ENCODE assay signal across 8 cellular contexts in the genomic region with DNA sequence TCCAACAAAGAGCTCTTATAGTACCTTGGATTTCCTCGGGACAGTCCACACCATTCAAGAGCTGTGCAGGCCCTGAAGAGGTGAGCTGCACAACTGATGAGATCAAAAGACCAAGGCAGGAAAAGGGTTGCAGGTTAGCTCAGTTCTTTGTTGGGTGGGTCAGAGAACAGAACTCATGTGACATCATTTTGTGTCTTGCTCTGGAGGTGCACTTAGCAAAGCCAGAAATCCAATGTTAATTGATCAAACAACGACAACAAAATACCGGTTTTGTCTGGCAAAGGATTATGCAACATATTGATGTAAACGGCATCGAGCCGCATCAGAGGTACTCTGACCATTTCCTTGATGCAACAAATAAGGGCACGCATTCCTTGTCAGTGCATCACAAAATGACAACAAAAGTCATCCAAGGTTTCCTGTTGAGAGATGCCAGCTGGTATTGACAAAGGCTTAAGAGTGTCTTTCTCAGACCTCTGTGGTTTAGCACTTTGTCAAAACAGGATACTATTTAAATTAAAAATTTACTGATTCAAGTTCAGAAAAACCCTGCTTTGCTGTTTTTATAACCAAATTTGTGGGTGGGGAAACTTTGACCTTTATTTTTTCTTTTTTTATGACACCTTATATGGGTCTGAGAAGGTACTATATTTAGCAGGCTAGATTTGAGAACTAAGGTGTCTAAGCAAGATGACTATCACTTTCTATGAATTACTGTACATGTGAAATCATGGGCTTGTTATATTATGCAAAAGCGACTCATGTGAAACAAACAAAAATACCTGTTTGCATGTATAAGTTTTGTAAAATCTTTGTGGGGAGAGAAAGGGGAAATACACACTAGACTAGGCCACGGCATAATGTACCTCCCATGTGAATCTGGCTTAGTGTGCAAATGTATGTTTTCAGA.
DNase-seq lines count a peak whose midpoint lies in the region; ATAC-seq and TF ChIP-seq lines count a peak whose summit lies in the region.

No MANE protein-coding gene starts in this region.

- intact Hi-C loops in activated T-helper 2 cell treated with anti-CD3 and anti-CD28 coated beads, Interferon-gamma antibody, Interleukin-2, Interleukin-4, amounts not matched to agents 10 μg/mL and 5 μg/mL and 100 μg/mL, durations not matched to agents 14 hours and 24 hours and 36 hours (cut with micrococcal nuclease) = loop anchor here (1.0 to 5.0 kb wide), 14 partner anchors 9 to 355 kb away; no protein-coding TSS in a partner anchor
- intact Hi-C loops in natural killer cell (cut with micrococcal nuclease) = loop anchor here (2.0 to 5.0 kb wide), 2 partner anchors 23 to 40 kb away; no protein-coding TSS in a partner anchor
- intact Hi-C loops in Right ventricle myocardium superior (cut with DNase I) = no loop called here

- H3K4me3 Mint-ChIP-seq in activated T-helper 2 cell treated with anti-CD3 and anti-CD28 coated beads, Interferon-gamma antibody, Interleukin-2, Interleukin-4, amounts not matched to agents 10 μg/mL and 5 μg/mL and 100 μg/mL, durations not matched to agents 14 hours and 24 hours and 36 hours (ENCODE audit: low read depth) = peak overlapping the region; percentile 4
- H3K4me3 Mint-ChIP-seq in natural killer cell = peak overlapping the region; percentile 52

- no peaks in the 10 kb centered on the region for H3K27me3 Mint-ChIP-seq in activated T-helper 2 cell treated with anti-CD3 and anti-CD28 coated beads, Interferon-gamma antibody, Interleukin-2, Interleukin-4, amounts not matched to agents 10 μg/mL and 5 μg/mL and 100 μg/mL, durations not matched to agents 14 hours and 24 hours and 36 hours (ENCODE audit: low read depth)
- no peaks in the 10 kb centered on the region for H3K27me3 Mint-ChIP-seq in natural killer cell (ENCODE audit: low read depth in 2 of 2)

- H3K4me1 Mint-ChIP-seq in activated T-helper 2 cell treated with anti-CD3 and anti-CD28 coated beads, Interferon-gamma antibody, Interleukin-2, Interleukin-4, amounts not matched to agents 10 μg/mL and 5 μg/mL and 100 μg/mL, durations not matched to agents 14 hours and 24 hours and 36 hours (ENCODE audit: low read depth) = peaks cover 74% of the 10 kb centered on the region
- H3K4me1 Mint-ChIP-seq in natural killer cell = peaks cover 63 to 68% of the 10 kb centered on the region in 2 donors

- ATAC-seq in HG03108 (IDR thresholded peaks at IDR 0.05; ENCODE audit: unreplicated experiment) (peak; percentile 88), natural killer cell (peak; percentile 79 to 82 (median 81)), Right ventricle myocardium superior (ENCODE audit: poor library complexity) (no peak)

- H3K9me3 Mint-ChIP-seq in activated T-helper 2 cell treated with anti-CD3 and anti-CD28 coated beads, Interferon-gamma antibody, Interleukin-2, Interleukin-4, amounts not matched to agents 10 μg/mL and 5 μg/mL and 100 μg/mL, durations not matched to agents 14 hours and 24 hours and 36 hours = no peaks in the 10 kb centered on the region
- no peaks in the 10 kb centered on the region for H3K9me3 Mint-ChIP-seq in natural killer cell

- no peak for TF ChIP-seq CTCF in natural killer cell (IDR thresholded peaks at IDR 0.05)

- peaks cover 62% of the 10 kb centered on the region for H3K36me3 Mint-ChIP-seq in activated T-helper 2 cell treated with anti-CD3 and anti-CD28 coated beads, Interferon-gamma antibody, Interleukin-2, Interleukin-4, amounts not matched to agents 10 μg/mL and 5 μg/mL and 100 μg/mL, durations not matched to agents 14 hours and 24 hours and 36 hours (ENCODE audit: low read depth)
- H3K36me3 Mint-ChIP-seq in natural killer cell = no peaks in the 10 kb centered on the region

- DNase-seq in activated gamma-delta T cell treated with Interleukin-2 at 50 U/mL for 16 hours = peak; percentile 16
- no peak for DNase-seq in activated gamma-delta T cell (lab: John Stamatoyannopoulos, UW)
- peak; percentile 31 for DNase-seq in activated T-helper 2 cell treated with anti-CD3 and anti-CD28 coated beads, Interferon-gamma antibody, Interleukin-2, Interleukin-4, amounts not matched to agents 10 μg/mL and 5 μg/mL and 100 μg/mL, durations not matched to agents 14 hours and 24 hours and 36 hours (ENCODE audit: low spot score)
- DNase-seq in natural killer cell = no peak
- DNase-seq in T1000 (lab: John Stamatoyannopoulos, UW) = no peak
- DNase-seq in Right ventricle myocardium superior = no peak
- no peak for DNase-seq in inferior parietal cortex (ENCODE audit: extremely low spot score)

- H3K27ac Mint-ChIP-seq in activated T-helper 2 cell treated with anti-CD3 and anti-CD28 coated beads, Interferon-gamma antibody, Interleukin-2, Interleukin-4, amounts not matched to agents 10 μg/mL and 5 μg/mL and 100 μg/mL, durations not matched to agents 14 hours and 24 hours and 36 hours = peak overlapping the region; percentile 80
- H3K27ac Mint-ChIP-seq in natural killer cell = peak overlapping the region; percentile 69 to 75

Comparison
In these comparisons a context has a peak if more than half of its experiments do, and no peak if none do; other contexts are left out.
1. DNase-seq: peak in activated gamma-delta T cell treated with Interleukin-2 at 50 U/mL for 16 hours (single experiment) and activated T-helper 2 cell treated with anti-CD3 and anti-CD28 coated beads, Interferon-gamma antibody, Interleukin-2, Interleukin-4, amounts not matched to agents 10 μg/mL and 5 μg/mL and 100 μg/mL, durations not matched to agents 14 hours and 24 hours and 36 hours (single experiment); none in activated gamma-delta T cell (single experiment), natural killer cell (single experiment), T1000 (single experiment), Right ventricle myocardium superior (single experiment) and inferior parietal cortex (single experiment).